In the genomic region with DNA sequence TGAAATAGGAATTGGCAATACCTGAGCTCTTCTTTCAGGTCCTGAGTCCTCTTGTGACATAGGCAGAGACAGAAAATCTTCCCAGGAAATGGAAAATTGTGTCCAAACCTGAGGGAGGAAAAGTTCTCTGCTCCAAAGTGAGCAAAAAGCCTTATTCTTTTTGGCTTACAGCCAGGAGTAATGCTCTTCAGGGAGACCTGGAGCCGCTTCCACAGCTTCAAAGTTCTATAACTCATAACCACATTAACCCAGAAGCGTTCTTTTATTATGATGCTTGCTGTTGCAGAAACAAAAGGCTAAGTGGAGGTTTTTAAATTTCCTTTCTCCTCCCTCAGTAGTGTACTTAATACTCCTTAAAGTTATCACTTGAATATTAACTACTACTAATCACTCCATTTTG, we compare ENCODE assay signal across 9 cellular contexts. TPM values are rescaled to one million over a fixed set of nuclear protein-coding genes. Genes with fewer than 3 reads are reported as not detected.
DNase-seq lines count a peak whose midpoint lies in the region; ATAC-seq and TF ChIP-seq lines count a peak whose summit lies in the region.
"Had no signal": no experiment of that assay in that cellular context is flagged by ENCODE, and none has a peak within 500 bp of the region (broad histone marks: within the 10 kb centered on the region; RNA-seq: fewer than 3 reads in every experiment).

No MANE protein-coding gene starts in this region.

- H3K4me1 ChIP-seq in foreskin keratinocyte (no peaks in the 10 kb centered on the region), psoas muscle (no peaks in the 10 kb centered on the region)

- ATAC-seq in foreskin keratinocyte (peak; percentile 31), psoas muscle (no peak), HG02938 (IDR thresholded peaks at IDR 0.05; ENCODE audit: unreplicated experiment) (no peak)

- TF ChIP-seq CTCF in foreskin keratinocyte (conservative IDR thresholded peaks at IDR 0.05), result no peak
- TF ChIP-seq CTCF in psoas muscle (IDR thresholded peaks at IDR 0.05), result no peak

- H3K27me3 ChIP-seq in foreskin keratinocyte (peaks cover 48% of the 10 kb centered on the region), psoas muscle (ENCODE audit: insufficient read depth in 3 of 3, low read length in 2 of 3) (peaks cover 0 to 39% (median 2%) of the 10 kb centered on the region in 3 donors)

- no peaks in the 10 kb centered on the region for H3K9me3 ChIP-seq in psoas muscle

- H3K27ac ChIP-seq in foreskin keratinocyte (no peak overlapping the region), psoas muscle (no peak overlapping the region), substantia nigra (ENCODE audit: low read depth, low read length, poor library complexity, severe bottlenecking) (no peak overlapping the region)

- WGBS in psoas muscle, 3 donors, result 60 to 72% (median 60%) methylated on average over 2 of the region's 2 CpGs

- DNase-seq in ELR (ENCODE audit: low read depth) (peak; percentile 9), SW480 (ENCODE audit: low spot score) (peak; percentile 16), foreskin keratinocyte (peak in 1 of 2 donors; percentile 24), psoas muscle (no peak), MV-4-11 (lab: John Stamatoyannopoulos, UW) (no peak), substantia nigra (lab: John Stamatoyannopoulos, UW) (no peak), A172 (ENCODE audit: low spot score) (no peak)
- DNase-seq: NCI-H2107 had no signal

- no peaks in the 10 kb centered on the region for H3K36me3 ChIP-seq in psoas muscle (ENCODE audit: insufficient read depth in 1 of 2, low read depth in 1 of 2)

- intact Hi-C loops in psoas muscle (cut with DNase I), result loop anchor here (10.0 kb wide), 2 partner anchors 205 to 375 kb away; no protein-coding TSS in a partner anchor

- H3K4me3 ChIP-seq in psoas muscle, result peak overlapping the region; percentile 61

RNA-seq across cellular contexts. Expression of gene IGSF10, which starts 0.6 kb away (rescaled TPM):
- total RNA-seq in foreskin keratinocyte (not detected in 2 replicates), psoas muscle (1 to 10 TPM in 1 of 4 donors, under 1 TPM in 3; 0.06 to 1.3 (median 0.37) TPM)
- polyA plus RNA-seq in foreskin keratinocyte (not detected in 2 replicates), psoas muscle (under 1 TPM in 2 of 3 donors, not detected in 1; 0.04 to 0.23 TPM)
- 0.31 and 1.3 TPM in 2 replicates for total RNA-seq in A172 (2014; rRNA removed; shearing (Covaris generic))

Comparison
In these comparisons a context has a peak if more than half of its experiments do, and no peak if none do; other contexts are left out.
1. DNase-seq: peak in ELR (single experiment) and SW480 (single experiment); none in psoas muscle (0 of 2), MV-4-11 (single experiment), substantia nigra (0 of 49) and A172 (single experiment).